ENCODE assay signal across 8 cellular contexts in genomic region chr7:21939136-21939857, GRCh38. TPM values are rescaled to one million over a fixed set of nuclear protein-coding genes. Genes with fewer than 3 reads are reported as not detected.
DNase-seq lines count a peak whose midpoint lies in the region; ATAC-seq and TF ChIP-seq lines count a peak whose summit lies in the region.

No MANE protein-coding gene starts in this region.

- TF ChIP-seq CTCF in fibroblast of mammary gland (conservative IDR thresholded peaks at IDR 0.05; ENCODE audit: control insufficient read depth, insufficient read depth, low read depth, low read length) (no peak), psoas muscle (IDR thresholded peaks at IDR 0.05) (no peak), mammary epithelial cell (conservative IDR thresholded peaks at IDR 0.05 in 1 of 2, IDR thresholded peaks at IDR 0.05 in 1 of 2; ENCODE audit: extremely low read depth in 1 of 2, insufficient read depth in 1 of 2, low read depth in 1 of 2, low read length in 2 of 2) (no peak)
- TF ChIP-seq CTCF in CD8-positive, alpha-beta T cell (IDR thresholded peaks at IDR 0.05), result no peak

- no peaks in the 10 kb centered on the region for H3K36me3 ChIP-seq in CD8-positive, alpha-beta T cell (ENCODE audit: insufficient read depth, low read length)
- no peaks in the 10 kb centered on the region for H3K36me3 ChIP-seq in psoas muscle (ENCODE audit: insufficient read depth in 1 of 2, low read depth in 1 of 2)
- peaks cover 2% of the 10 kb centered on the region for H3K36me3 ChIP-seq in mammary epithelial cell (ENCODE audit: insufficient read depth, low read length)

- H3K9ac ChIP-seq in mammary epithelial cell (ENCODE audit: insufficient read depth, low read length), result no peak overlapping the region

- no peak overlapping the region for H3K4me2 ChIP-seq in mammary epithelial cell (ENCODE audit: insufficient read depth, low read depth, low read length)

- dilution Hi-C loops in mammary epithelial cell (cut with HindIII; ENCODE audit: low sequenced_read_pairs), result no loop called here

- CTCF ChIA-PET in activated CD4-positive, alpha-beta T cell treated with anti-CD3 and anti-CD28 coated beads for 36 hours (lab: Charles Lee), result interaction anchor here (0.6 to 1.4 kb wide), 8 partner anchors 10 to 772 kb away, joined by 3 to 5 read pairs (median 3); no protein-coding TSS in a partner anchor
- CTCF ChIA-PET in activated CD4-positive, alpha-beta T cell treated with anti-CD3 and anti-CD28 coated beads, Interleukin-2, amount 10 ng/mL, durations not matched to agents 7 days and 5 days (lab: Charles Lee), result interaction anchor here (0.6 kb wide), 1 partner anchor 74 kb away, joined by 3 read pairs; no protein-coding TSS in a partner anchor
- CTCF ChIA-PET in CD8-positive, alpha-beta T cell (lab: Charles Lee), result no interaction called here
- CTCF ChIA-PET in mammary epithelial cell (lab: Charles Lee; ENCODE audit: low non-redundant PET), result no interaction called here

- H3K4me3 ChIP-seq in fibroblast of mammary gland (ENCODE audit: control insufficient read depth, low read depth, low read length), result no peak overlapping the region
- H3K4me3 ChIP-seq in CD8-positive, alpha-beta T cell (ENCODE audit: low read depth, low read length), result no peak overlapping the region
- H3K4me3 ChIP-seq in psoas muscle, result no peak overlapping the region
- no peak overlapping the region for H3K4me3 ChIP-seq in mammary epithelial cell (replicated peaks in 1 of 3; ENCODE audit: insufficient read depth in 1 of 3, low read depth in 2 of 3, low read length in 3 of 3)

- no peaks in the 10 kb centered on the region for H4K20me1 ChIP-seq in mammary epithelial cell (ENCODE audit: insufficient read depth, low read length)

- no TSS peak for BruUV-seq in mammary epithelial cell (replicated peaks; lab: Mats Ljungman, UMichigan)

- H3K9me3 ChIP-seq in CD8-positive, alpha-beta T cell (ENCODE audit: low read length), result no peaks in the 10 kb centered on the region
- no peaks in the 10 kb centered on the region for H3K9me3 ChIP-seq in psoas muscle
- H3K9me3 ChIP-seq in mammary epithelial cell (replicated peaks; ENCODE audit: insufficient read depth, low read length), result no peaks in the 10 kb centered on the region

- in situ Hi-C loops in mammary epithelial cell (cut with MboI; ENCODE audit: low sequenced_read_pairs in 2 of 2), result no loop called here

- H3K36me3 Mint-ChIP-seq in activated CD4-positive, alpha-beta T cell treated with anti-CD3 and anti-CD28 coated beads for 36 hours (ENCODE audit: low read depth), result peaks cover 39% of the 10 kb centered on the region
- peaks cover 65% of the 10 kb centered on the region for H3K36me3 Mint-ChIP-seq in activated CD4-positive, alpha-beta T cell treated with anti-CD3 and anti-CD28 coated beads, Interleukin-2, amount 10 ng/mL, durations not matched to agents 7 days and 5 days (ENCODE audit: low read depth)
- peaks cover 11% of the 10 kb centered on the region for H3K36me3 Mint-ChIP-seq in CD8-positive, alpha-beta T cell

- H3K27me3 ChIP-seq in CD8-positive, alpha-beta T cell (ENCODE audit: insufficient read depth, low read length), result no peaks in the 10 kb centered on the region
- no peaks in the 10 kb centered on the region for H3K27me3 ChIP-seq in psoas muscle (ENCODE audit: insufficient read depth in 3 of 3, low read length in 2 of 3)
- H3K27me3 ChIP-seq in mammary epithelial cell (ENCODE audit: insufficient read depth, low read length), result no peaks in the 10 kb centered on the region

- peaks cover 74% of the 10 kb centered on the region for H3K4me1 Mint-ChIP-seq in activated CD4-positive, alpha-beta T cell treated with anti-CD3 and anti-CD28 coated beads for 36 hours
- peaks cover 59% of the 10 kb centered on the region for H3K4me1 Mint-ChIP-seq in activated CD4-positive, alpha-beta T cell treated with anti-CD3 and anti-CD28 coated beads, Interleukin-2, amount 10 ng/mL, durations not matched to agents 7 days and 5 days
- H3K4me1 Mint-ChIP-seq in CD8-positive, alpha-beta T cell (ENCODE audit: low read depth), result peaks cover 47% of the 10 kb centered on the region

- H3K79me2 ChIP-seq in mammary epithelial cell (ENCODE audit: insufficient read depth, low read length), result peaks cover 81% of the 10 kb centered on the region

- intact Hi-C loops in activated CD4-positive, alpha-beta T cell treated with anti-CD3 and anti-CD28 coated beads for 36 hours (cut with DNase I, micrococcal nuclease), result loop anchor here (1.0 to 10.0 kb wide), 6 partner anchors 508 to 736 kb away; no protein-coding TSS in a partner anchor
- intact Hi-C loops in CD8-positive, alpha-beta T cell (cut with DNase I, micrococcal nuclease), result no loop called here
- intact Hi-C loops in psoas muscle (cut with DNase I) (no loop called here), mammary epithelial cell (cut with micrococcal nuclease) (no loop called here)

- H3K27me3 Mint-ChIP-seq in activated CD4-positive, alpha-beta T cell treated with anti-CD3 and anti-CD28 coated beads for 36 hours, result peaks cover 2% of the 10 kb centered on the region
- no peaks in the 10 kb centered on the region for H3K27me3 Mint-ChIP-seq in activated CD4-positive, alpha-beta T cell treated with anti-CD3 and anti-CD28 coated beads, Interleukin-2, amount 10 ng/mL, durations not matched to agents 7 days and 5 days
- H3K27me3 Mint-ChIP-seq in CD8-positive, alpha-beta T cell (ENCODE audit: low read depth), result no peaks in the 10 kb centered on the region

- H3K4me1 ChIP-seq in CD8-positive, alpha-beta T cell (ENCODE audit: insufficient read depth, low read length), result peaks cover 12% of the 10 kb centered on the region
- H3K4me1 ChIP-seq in psoas muscle (peaks cover 6% of the 10 kb centered on the region), mammary epithelial cell (ENCODE audit: insufficient read depth, low read length) (peaks cover 8% of the 10 kb centered on the region)

- H3K4me3 Mint-ChIP-seq in activated CD4-positive, alpha-beta T cell treated with anti-CD3 and anti-CD28 coated beads for 36 hours, result peak overlapping the region; percentile 53
- H3K4me3 Mint-ChIP-seq in activated CD4-positive, alpha-beta T cell treated with anti-CD3 and anti-CD28 coated beads, Interleukin-2, amount 10 ng/mL, durations not matched to agents 7 days and 5 days, result no peak overlapping the region
- H3K4me3 Mint-ChIP-seq in CD8-positive, alpha-beta T cell, result no peak overlapping the region

- DNase-seq in activated CD4-positive, alpha-beta T cell treated with anti-CD3 and anti-CD28 coated beads for 36 hours, result peak; percentile 82
- DNase-seq in activated CD4-positive, alpha-beta T cell treated with anti-CD3 and anti-CD28 coated beads, Interleukin-2, amount 10 ng/mL, durations not matched to agents 7 days and 5 days, result no peak
- DNase-seq in NCI-H748 treated with DMSO at 0.1 percent for 48 hours (lab: John Stamatoyannopoulos, UW) (peak; percentile 47), fibroblast of mammary gland (ENCODE audit: low read depth) (peak; percentile 31), psoas muscle (no peak), mammary epithelial cell (no peak)
- DNase-seq in CD8-positive, alpha-beta T cell, result no peak

- ATAC-seq in activated CD4-positive, alpha-beta T cell treated with anti-CD3 and anti-CD28 coated beads for 36 hours, result peak; percentile 82
- ATAC-seq in HG02870 (IDR thresholded peaks at IDR 0.05; ENCODE audit: unreplicated experiment) (peak; percentile 79), psoas muscle (no peak)
- ATAC-seq in CD8-positive, alpha-beta T cell, result no peak

- POLR2A ChIA-PET in activated CD4-positive, alpha-beta T cell treated with anti-CD3 and anti-CD28 coated beads for 36 hours (lab: Charles Lee), result interaction anchor here (0.6 to 0.7 kb wide), 3 partner anchors 335 to 737 kb away, joined by 3 to 6 read pairs (median 3); no protein-coding TSS in a partner anchor
- POLR2A ChIA-PET in activated CD4-positive, alpha-beta T cell treated with anti-CD3 and anti-CD28 coated beads, Interleukin-2, amount 10 ng/mL, durations not matched to agents 7 days and 5 days (lab: Charles Lee), result interaction anchor here (0.6 kb wide), 1 partner anchor 14 kb away, joined by 4 read pairs; no protein-coding TSS in a partner anchor
- POLR2A ChIA-PET in CD8-positive, alpha-beta T cell (lab: Charles Lee), result no interaction called here

- H3K27ac ChIP-seq in CD8-positive, alpha-beta T cell (ENCODE audit: low read depth, low read length), result no peak overlapping the region
- no peak overlapping the region for H3K27ac ChIP-seq in psoas muscle
- H3K27ac ChIP-seq in mammary epithelial cell (ENCODE audit: insufficient read depth, low read depth, low read length), result no peak overlapping the region

- H3K27ac Mint-ChIP-seq in activated CD4-positive, alpha-beta T cell treated with anti-CD3 and anti-CD28 coated beads for 36 hours, result peak overlapping the region; percentile 92
- no peak overlapping the region for H3K27ac Mint-ChIP-seq in activated CD4-positive, alpha-beta T cell treated with anti-CD3 and anti-CD28 coated beads, Interleukin-2, amount 10 ng/mL, durations not matched to agents 7 days and 5 days
- H3K27ac Mint-ChIP-seq in CD8-positive, alpha-beta T cell, result no peak overlapping the region

- 8 to 23% (median 20%) methylated on average over 4 of the region's 4 CpGs for WGBS in psoas muscle, 3 donors
- WGBS in mammary epithelial cell (ENCODE audit: low coverage, missing lambda C conversion rate), result 83% methylated on average over 4 of the region's 4 CpGs

- no peak overlapping the region for H2AFZ ChIP-seq in mammary epithelial cell (ENCODE audit: low read depth, low read length)

- H3K9me3 Mint-ChIP-seq in activated CD4-positive, alpha-beta T cell treated with anti-CD3 and anti-CD28 coated beads for 36 hours (ENCODE audit: low read depth), result peaks cover 8% of the 10 kb centered on the region
- peaks cover 19% of the 10 kb centered on the region for H3K9me3 Mint-ChIP-seq in activated CD4-positive, alpha-beta T cell treated with anti-CD3 and anti-CD28 coated beads, Interleukin-2, amount 10 ng/mL, durations not matched to agents 7 days and 5 days
- peaks cover 3% of the 10 kb centered on the region for H3K9me3 Mint-ChIP-seq in CD8-positive, alpha-beta T cell

RNA-seq across cellular contexts. Expression of gene CDCA7L, which starts 6.4 kb away (rescaled TPM):
- 10 to 100 TPM; 86.9 to 92.1 TPM for total RNA-seq in activated CD4-positive, alpha-beta T cell treated with anti-CD3 and anti-CD28 coated beads for 36 hours
- total RNA-seq in activated CD4-positive, alpha-beta T cell treated with anti-CD3 and anti-CD28 coated beads, Interleukin-2, amount 10 ng/mL, durations not matched to agents 7 days and 5 days, result 10 to 100 TPM; 61.8 to 69.2 TPM
- 10 to 100 TPM; 18.4 to 24.7 TPM for total RNA-seq in CD8-positive, alpha-beta T cell
- total RNA-seq in psoas muscle, result 1 to 10 TPM; 1.3 to 2.7 (median 2.1) TPM
- polyA plus RNA-seq in psoas muscle, result 1 to 10 TPM; 2.1 to 3.3 (median 2.4) TPM
- 10 to 100 TPM in 1 of 2 donors, 1 to 10 TPM in 1; 8.5 to 29.8 TPM for total RNA-seq in mammary epithelial cell
- 28.7 TPM for polyA plus RNA-seq in mammary epithelial cell
- 38.1 TPM for polyA minus RNA-seq in mammary epithelial cell

Comparison
In these comparisons a context has a peak if more than half of its experiments do, and no peak if none do; other contexts are left out.
1. DNase-seq: peak in activated CD4-positive, alpha-beta T cell treated with anti-CD3 and anti-CD28 coated beads for 36 hours (single experiment), NCI-H748 treated with DMSO at 0.1 percent for 48 hours (single experiment) and fibroblast of mammary gland (single experiment); none in activated CD4-positive, alpha-beta T cell treated with anti-CD3 and anti-CD28 coated beads, Interleukin-2, amount 10 ng/mL, durations not matched to agents 7 days and 5 days (single experiment), CD8-positive, alpha-beta T cell (0 of 7), psoas muscle (0 of 2) and mammary epithelial cell (single experiment).
2. ATAC-seq: peak in activated CD4-positive, alpha-beta T cell treated with anti-CD3 and anti-CD28 coated beads for 36 hours (single experiment) and HG02870 (single experiment); none in CD8-positive, alpha-beta T cell (single experiment) and psoas muscle (0 of 4).
3. CTCF ChIA-PET loops: an anchor here in activated CD4-positive, alpha-beta T cell treated with anti-CD3 and anti-CD28 coated beads for 36 hours (0.6 to 1.4 kb wide) and activated CD4-positive, alpha-beta T cell treated with anti-CD3 and anti-CD28 coated beads, Interleukin-2, amount 10 ng/mL, durations not matched to agents 7 days and 5 days (0.6 kb wide); none called in CD8-positive, alpha-beta T cell and mammary epithelial cell.
4. intact Hi-C loops: an anchor here in activated CD4-positive, alpha-beta T cell treated with anti-CD3 and anti-CD28 coated beads for 36 hours (1.0 to 10.0 kb wide); none called in CD8-positive, alpha-beta T cell, psoas muscle and mammary epithelial cell.